ENCODE assay signal across 19 cellular contexts in the genomic region with DNA sequence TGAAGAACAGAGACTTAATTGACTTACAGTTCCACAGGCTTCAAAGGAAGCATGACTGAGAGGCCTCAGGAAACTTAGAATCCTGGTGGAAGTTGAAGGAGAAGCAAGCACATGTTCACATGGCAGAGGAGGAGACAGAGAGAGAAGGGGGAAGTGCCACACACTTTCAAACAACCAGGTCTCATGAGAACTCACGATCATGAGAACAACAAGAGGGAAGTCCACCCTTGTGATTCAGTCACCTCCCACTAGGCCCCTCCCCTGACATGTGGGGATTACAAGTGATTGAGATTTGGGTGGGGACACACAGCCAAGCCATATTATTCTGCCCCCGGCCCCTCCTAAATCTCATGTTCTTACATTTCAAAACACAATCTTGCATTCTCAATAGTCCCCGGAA.
"Had no signal": no experiment of that assay in that cellular context is flagged by ENCODE, and none has a peak within 500 bp of the region (broad histone marks: within the 10 kb centered on the region; RNA-seq: fewer than 3 reads in every experiment).

No MANE protein-coding gene starts in this region.

- ATAC-seq: activated CD8-positive, alpha-beta memory T cell treated with anti-CD3 and anti-CD28 coated beads, Interleukin-2, amount 10 ng/mL, durations not matched to agents 7 days and 5 days; body of pancreas; left lobe of liver; natural killer cell treated with Interleukin-12 subunit alpha and Interleukin-12 subunit beta and Interleukin-15 and Interleukin-18, amount 100 ng/mL, for 72 hours; pancreas; right cardiac atrium; stimulated activated naive CD8-positive, alpha-beta T cell treated with anti-CD3 and anti-CD28 coated beads, Interleukin-15, amount 100 ng/mL, for 72 hours had no signal

- H3K4me3 ChIP-seq: body of pancreas, cardiac muscle cell, lung, pancreas, tibial artery had no signal

- H3K27me3 ChIP-seq: body of pancreas, cardiac muscle cell, pancreas, tibial artery had no signal

- FAIRE-seq: pancreas had no signal

- H3K36me3 ChIP-seq: cardiac muscle cell, pancreas had no signal

- DNase-seq: activated CD4-positive, alpha-beta memory T cell treated with anti-CD3 and anti-CD28 coated beads for 36 hours; activated CD4-positive, alpha-beta T cell treated with anti-CD3 and anti-CD28 coated beads for 48 hours; activated CD8-positive, alpha-beta memory T cell treated with anti-CD3 and anti-CD28 coated beads, Interleukin-2, amount 10 ng/mL, durations not matched to agents 7 days and 5 days; activated gamma-delta T cell treated with Interleukin-2 at 50 U/mL for 16 hours; activated T-cell treated with anti-CD3 and anti-CD28 coated beads for 4 hours; anterior cingulate cortex; body of pancreas; effector CD4-positive, alpha-beta T cell; foreskin fibroblast; immature natural killer cell; pancreas; stimulated activated CD4-positive, alpha-beta T cell treated with anti-CD3 and anti-CD28 coated beads, Interleukin-1b, Interleukin-23, amount 100 ng/mL, for 48 hours; stimulated activated naive CD8-positive, alpha-beta T cell treated with anti-CD3 and anti-CD28 coated beads, Interleukin-15, amount 100 ng/mL, for 72 hours; tibial artery had no signal

- H3K27ac ChIP-seq: body of pancreas, cardiac muscle cell, pancreas, tibial artery had no signal
